In the genomic region with DNA sequence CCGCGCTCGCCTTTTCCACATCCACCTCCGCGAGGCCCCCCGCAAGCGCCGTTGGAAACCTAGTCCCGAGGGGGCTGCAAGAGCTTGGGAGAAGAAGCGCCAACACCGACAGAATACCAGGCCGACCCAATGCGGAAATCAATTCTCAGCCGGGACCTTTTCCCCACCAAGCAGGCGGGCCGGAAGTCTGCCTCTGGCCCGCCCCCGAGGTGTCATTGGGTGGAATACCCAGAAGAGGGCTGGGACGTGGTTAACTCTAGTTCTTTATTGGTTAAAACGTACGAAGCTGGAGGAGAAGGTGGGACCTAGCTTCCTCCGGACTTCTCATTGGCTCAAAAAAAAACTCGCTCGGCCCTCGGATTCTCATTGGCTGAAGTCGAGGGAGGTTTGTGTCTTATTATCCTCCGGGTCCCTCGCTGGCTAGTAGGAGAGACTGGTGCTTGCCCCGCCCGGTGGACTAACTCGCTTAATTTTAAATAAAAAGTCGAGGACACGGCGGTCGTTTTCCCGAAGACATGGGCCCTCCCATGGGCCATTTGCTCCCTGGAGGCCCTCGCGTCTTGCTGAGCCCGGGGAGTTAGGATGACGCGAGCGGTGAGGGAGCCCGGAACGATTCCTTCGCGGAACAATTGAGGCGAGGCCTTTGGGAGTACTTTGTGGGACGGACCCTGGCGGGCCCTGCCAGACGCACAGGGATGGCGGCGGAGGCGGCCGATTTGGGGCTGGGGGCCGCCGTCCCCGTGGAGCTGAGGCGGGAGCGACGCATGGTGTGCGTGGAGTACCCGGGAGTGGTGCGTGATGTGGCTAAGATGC, we compare ENCODE assay signal across 1 cellular context.
A peak's percentile ranks its signal among the peaks of the same experiment; 100 is the strongest.
TF ChIP-seq lines count a peak whose summit lies in the region.

GTF3C5 (plus strand) TSS at position 681 of the 813 bp plus-strand sequence; CDS start at position 696, 15 bp downstream.

TF ChIP-seq in K562, 482 proteins besides CTCF, POLR2A, EP300 and RAD21 (continued from another document and continues in another):
- TF ChIP-seq CBX3 (IDR thresholded peaks at IDR 0.05; ENCODE audit: borderline replicate concordance in 1 of 2, low read length in 2 of 2), result peak in 1 of 2 experiments; percentile 91; a peak in 2 of 3 replicates
- peak; percentile 73; the same call in 1 of the 2 replicates for TF ChIP-seq PHF21A (IDR thresholded peaks at IDR 0.05; ENCODE audit: borderline replicate concordance, low read depth)
- TF ChIP-seq BRF2 (IDR thresholded peaks at IDR 0.05; ENCODE audit: borderline replicate concordance, insufficient read depth, insufficient read length), result no peak
- TF ChIP-seq MXI1 (IDR thresholded peaks at IDR 0.05; ENCODE audit: low read depth, low read length), result peak; percentile 28; the same call in 1 of the 2 replicates
- TF ChIP-seq NR3C1 (CRISPR knock-in tag; IDR thresholded peaks at IDR 0.05), result no peak
- TF ChIP-seq MED1 (CRISPR knock-in tag; IDR thresholded peaks at IDR 0.05; ENCODE audit: borderline replicate concordance), result no peak
- no peak for TF ChIP-seq ZNF217 (CRISPR knock-in tag; IDR thresholded peaks at IDR 0.05)
- no peak for TF ChIP-seq U2AF1 (optimal IDR thresholded peaks at IDR 0.05; ENCODE audit: low read depth, low read length)
- peak; percentile 95 for TF ChIP-seq MTA3 (IDR thresholded peaks at IDR 0.05; ENCODE audit: borderline replicate concordance)
- TF ChIP-seq ZNF239 (CRISPR knock-in tag; IDR thresholded peaks at IDR 0.05), result peak; percentile 10; the same call in 1 of the 2 replicates
- TF ChIP-seq, protein P1, sequence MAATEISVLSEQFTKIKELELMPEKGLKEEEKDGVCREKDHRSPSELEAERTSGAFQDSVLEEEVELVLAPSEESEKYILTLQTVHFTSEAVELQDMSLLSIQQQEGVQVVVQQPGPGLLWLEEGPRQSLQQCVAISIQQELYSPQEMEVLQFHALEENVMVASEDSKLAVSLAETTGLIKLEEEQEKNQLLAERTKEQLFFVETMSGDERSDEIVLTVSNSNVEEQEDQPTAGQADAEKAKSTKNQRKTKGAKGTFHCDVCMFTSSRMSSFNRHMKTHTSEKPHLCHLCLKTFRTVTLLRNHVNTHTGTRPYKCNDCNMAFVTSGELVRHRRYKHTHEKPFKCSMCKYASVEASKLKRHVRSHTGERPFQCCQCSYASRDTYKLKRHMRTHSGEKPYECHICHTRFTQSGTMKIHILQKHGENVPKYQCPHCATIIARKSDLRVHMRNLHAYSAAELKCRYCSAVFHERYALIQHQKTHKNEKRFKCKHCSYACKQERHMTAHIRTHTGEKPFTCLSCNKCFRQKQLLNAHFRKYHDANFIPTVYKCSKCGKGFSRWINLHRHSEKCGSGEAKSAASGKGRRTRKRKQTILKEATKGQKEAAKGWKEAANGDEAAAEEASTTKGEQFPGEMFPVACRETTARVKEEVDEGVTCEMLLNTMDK (IDR thresholded peaks at IDR 0.05; ENCODE audit: borderline replicate concordance, insufficient read depth, low read depth, low read length, poor library complexity, severe bottlenecking), result no peak
- TF ChIP-seq ZFP1 (CRISPR knock-in tag; IDR thresholded peaks at IDR 0.05), result peak; percentile 9; the same call in 1 of the 2 replicates
- no peak for TF ChIP-seq ZNF609 (CRISPR knock-in tag; IDR thresholded peaks at IDR 0.05; ENCODE audit: borderline replicate concordance)
- TF ChIP-seq RAD51 (IDR thresholded peaks at IDR 0.05; ENCODE audit: borderline replicate concordance, low read depth), result no peak
- 0 out of 2 replicates have a peak, but pooled peaks have one; percentile 12 for TF ChIP-seq TRIM25 (IDR thresholded peaks at IDR 0.05; ENCODE audit: borderline replicate concordance)
- no peak for TF ChIP-seq ZNF76 (CRISPR knock-in tag; IDR thresholded peaks at IDR 0.05; ENCODE audit: borderline replicate concordance)
- peak; percentile 94 for TF ChIP-seq GTF2A2 (tag; IDR thresholded peaks at IDR 0.05)
- no peak for TF ChIP-seq MBD1 (CRISPR knock-in tag; IDR thresholded peaks at IDR 0.05)
- TF ChIP-seq SMAD2 (IDR thresholded peaks at IDR 0.05; ENCODE audit: low read depth, low read length), result no peak
- peak; percentile 96 for TF ChIP-seq PHF20 (IDR thresholded peaks at IDR 0.05; ENCODE audit: partially characterized antibody)
- TF ChIP-seq ZNF449 (CRISPR knock-in tag; IDR thresholded peaks at IDR 0.05), result no peak
- no peak for TF ChIP-seq ZNF134 (CRISPR knock-in tag; conservative IDR thresholded peaks at IDR 0.05)
- TF ChIP-seq ZBTB43 (CRISPR knock-in tag; IDR thresholded peaks at IDR 0.05), result 0 out of 2 replicates have a peak, but pooled peaks have one; percentile 22
- no peak for TF ChIP-seq FOXO4 (CRISPR knock-in tag; IDR thresholded peaks at IDR 0.05)
- TF ChIP-seq XRCC4 (IDR thresholded peaks at IDR 0.05; ENCODE audit: extremely low read depth, insufficient read depth, insufficient read length), result no peak
- no peak for TF ChIP-seq ETS2 (tag; IDR thresholded peaks at IDR 0.05; ENCODE audit: borderline replicate concordance, poor library complexity, severe bottlenecking)
- TF ChIP-seq BRD9 (IDR thresholded peaks at IDR 0.05; ENCODE audit: low read depth, partially characterized antibody), result peak; percentile 64
- peak; percentile 81 for TF ChIP-seq LEF1 (IDR thresholded peaks at IDR 0.05)
- TF ChIP-seq PKNOX1 (IDR thresholded peaks at IDR 0.05), result peak; percentile 73
